ENCODE assay signal across 8 cellular contexts in genomic region chr12:110741795-110742717, GRCh38. TPM values are rescaled to one million over a fixed set of nuclear protein-coding genes. Genes with fewer than 3 reads are reported as not detected.
DNase-seq lines count a peak whose midpoint lies in the region; ATAC-seq and TF ChIP-seq lines count a peak whose summit lies in the region.

No MANE protein-coding gene starts in this region.

- H3K27ac Mint-ChIP-seq in T-cell (peak overlapping the region; percentile 98 to 99), memory B cell (peak overlapping the region; percentile 95)

- DNase-seq in COR-L47 (lab: John Stamatoyannopoulos, UW): peak; percentile 38
- peak; percentile 67 for DNase-seq in KBM-7
- peak in 5 of 34 experiments; percentile 4 to 18 (median 5) for DNase-seq in T-cell
- DNase-seq in memory B cell (ENCODE audit: low spot score in 2 of 2): no peak
- DNase-seq in thyroid gland: peak in 1 of 2 donors; percentile 11
- no peak for DNase-seq in SKM-1 treated with dmso at 0.1 percent for 144 hours (lab: John Stamatoyannopoulos, UW; ENCODE audit: unreplicated experiment)

- H3K4me3 Mint-ChIP-seq in T-cell: peak overlapping the region; percentile 94 to 100 (median 99)
- H3K4me3 Mint-ChIP-seq in memory B cell: peak overlapping the region; percentile 88

- intact Hi-C loops in thyroid gland (cut with DNase I): no loop called here

- H3K27me3 Mint-ChIP-seq in T-cell: no peaks in the 10 kb centered on the region
- H3K27me3 Mint-ChIP-seq in memory B cell: no peaks in the 10 kb centered on the region

- H3K4me1 Mint-ChIP-seq in T-cell: peaks cover 48 to 61% (median 48%) of the 10 kb centered on the region in 3 donors
- peaks cover 28% of the 10 kb centered on the region for H3K4me1 Mint-ChIP-seq in memory B cell

- H3K27me3 ChIP-seq in duodenal mucosa (ENCODE audit: control insufficient read depth in 1 of 2, insufficient read depth in 2 of 2, low read length in 2 of 2) (no peaks in the 10 kb centered on the region), thyroid gland (no peaks in the 10 kb centered on the region)

- no peak for TF ChIP-seq CTCF in thyroid gland (IDR thresholded peaks at IDR 0.05)

- H3K27ac ChIP-seq in duodenal mucosa (ENCODE audit: low read depth, low read length) (peak overlapping the region; percentile 76), thyroid gland (peak overlapping the region; percentile 84 to 89 (median 87))

- no peaks in the 10 kb centered on the region for H3K9me3 Mint-ChIP-seq in T-cell
- no peaks in the 10 kb centered on the region for H3K9me3 Mint-ChIP-seq in memory B cell

- H3K36me3 Mint-ChIP-seq in T-cell (no peaks in the 10 kb centered on the region), memory B cell (peaks cover 5% of the 10 kb centered on the region)

- 0% methylated on average over 20 to 37 of the region's 53 CpGs for WGBS in thyroid gland, 2 donors

- CTCF ChIA-PET in T-cell (lab: Charles Lee): interaction anchor here in 1 of 2 donors (0.8 to 1.3 kb wide), 5 partner anchors 11 to 292 kb away, joined by 3 to 6 read pairs (median 4); partner anchors contain the start of gene ARPC3

- no peak for TF ChIP-seq POLR2A in thyroid gland (IDR thresholded peaks at IDR 0.05)

- in situ Hi-C loops in KBM-7 (cut with MboI; ENCODE audit: low pct_unique_long_range_greater_than_20kb, low sequenced_read_pairs): no loop called here

- H3K9ac ChIP-seq in duodenal mucosa (ENCODE audit: low read depth in 1 of 2, low read length in 2 of 2): peak overlapping the region; percentile 73 to 74

- no peaks in the 10 kb centered on the region for H3K9me3 ChIP-seq in duodenal mucosa (ENCODE audit: control insufficient read depth in 1 of 2, low read length in 2 of 2)
- no peaks in the 10 kb centered on the region for H3K9me3 ChIP-seq in thyroid gland

- ATAC-seq in GM21390 (IDR thresholded peaks at IDR 0.05; ENCODE audit: unreplicated experiment) (peak; percentile 14), T-cell (replicated peaks in 1 of 4) (peak in 3 of 4 experiments; percentile 6 to 15 (median 13)), memory B cell (ENCODE audit: low read depth) (no peak)

- POLR2A ChIA-PET in T-cell (lab: Charles Lee): interaction anchor here (0.5 to 1.3 kb wide), 4 partner anchors 11 to 1100 kb away, joined by 3 to 4 read pairs (median 4); partner anchors contain the start of gene GPN3 (in 1 of the 2)

- H3K4me3 ChIP-seq in duodenal mucosa (ENCODE audit: low read depth in 1 of 2, low read length in 2 of 2) (peak overlapping the region; percentile 92 to 95), thyroid gland (replicated peaks in 1 of 3) (peak overlapping the region; percentile 59 to 99 (median 92))

- no peaks in the 10 kb centered on the region for H3K36me3 ChIP-seq in duodenal mucosa (ENCODE audit: control insufficient read depth in 1 of 2, insufficient read depth in 2 of 2, low read length in 2 of 2)
- no peaks in the 10 kb centered on the region for H3K36me3 ChIP-seq in thyroid gland

- peaks cover 46 to 53% of the 10 kb centered on the region in 2 donors for H3K4me1 ChIP-seq in duodenal mucosa (ENCODE audit: control insufficient read depth in 1 of 2, insufficient read depth in 2 of 2, low read length in 2 of 2)
- H3K4me1 ChIP-seq in thyroid gland: peaks cover 34 to 38% of the 10 kb centered on the region in 2 donors

RNA-seq across cellular contexts. Expression of gene PPP1CC, which starts 0.6 kb away (rescaled TPM):
- total RNA-seq in T-cell: 100 to 1,000 TPM; 113 to 154 (median 134) TPM
- 100 to 1,000 TPM in 3 of 4 donors, 10 to 100 TPM in 1; 85.3 to 154 (median 118) TPM for total RNA-seq in thyroid gland

RNA-seq across cellular contexts. Expression of gene HVCN1, which starts 53.1 kb away (rescaled TPM):
- total RNA-seq in T-cell (10 to 100 TPM in 3 of 5 donors, 1 to 10 TPM in 2; 5.6 to 18.7 (median 14.2) TPM), thyroid gland (1 to 10 TPM; 4.4 to 6.9 (median 4.5) TPM)

Comparison
In these comparisons a context has a peak if more than half of its experiments do, and no peak if none do; other contexts are left out.
1. DNase-seq: peak in COR-L47 (single experiment) and KBM-7 (single experiment); none in memory B cell (0 of 2) and SKM-1 treated with dmso at 0.1 percent for 144 hours (single experiment).